Comparison of ENCODE assay signal across 21 cellular contexts in the genomic region with DNA sequence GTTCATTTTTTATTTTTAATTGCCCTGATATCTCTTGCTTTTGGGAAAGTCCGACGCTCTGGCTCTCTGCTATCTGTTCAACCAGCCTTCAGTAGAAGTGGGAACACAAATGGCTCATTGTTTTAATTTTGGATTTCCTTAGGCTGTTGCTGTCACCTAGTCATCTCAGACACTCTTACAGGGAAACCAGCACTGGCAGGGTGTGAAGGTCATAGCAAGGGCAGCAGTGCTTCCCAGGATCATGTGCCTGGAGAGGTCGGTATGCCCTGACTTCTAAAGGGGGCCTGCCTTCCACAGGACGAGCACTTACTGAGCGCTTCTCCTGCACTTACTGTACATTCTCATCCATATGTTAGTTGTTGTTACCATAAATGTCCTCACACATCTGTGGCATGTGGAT.
"Had no signal": no experiment of that assay in that cellular context is flagged by ENCODE, and none has a peak within 500 bp of the region (broad histone marks: within the 10 kb centered on the region; RNA-seq: fewer than 3 reads in every experiment).

No MANE protein-coding gene starts in this region.

- H3K36me3 ChIP-seq: gastrocnemius medialis, ovary, right lobe of liver, stomach, tibial artery had no signal

- H3K9me3 ChIP-seq: gastrocnemius medialis, ovary, psoas muscle, right lobe of liver, stomach, tibial artery had no signal

- H3K27me3 ChIP-seq: dorsolateral prefrontal cortex, gastrocnemius medialis, ovary, right lobe of liver, stomach, tibial artery had no signal

- DNase-seq: dorsolateral prefrontal cortex; effector CD4-positive, alpha-beta T cell; gastrocnemius medialis; head of caudate nucleus; hippocampal formation; left colon; natural killer cell; occipital lobe; ovary; posterior cingulate gyrus; psoas muscle; right lobe of liver; small intestine; stimulated activated CD4-positive, alpha-beta T cell treated with anti-CD3 and anti-CD28 coated beads, Interleukin-12 subunit alpha, Interleukin-12 subunit beta, amount 100 ng/mL, for 4 hours; stimulated activated CD4-positive, alpha-beta T cell treated with anti-CD3 and anti-CD28 coated beads, Interleukin-1b, Interleukin-23, amount 100 ng/mL, for 48 hours; stimulated activated CD4-positive, alpha-beta T cell treated with anti-CD3 and anti-CD28 coated beads, Interleukin-4, amount 100 ng/mL, for 1 hour; stimulated activated naive CD4-positive, alpha-beta T cell treated with Interleukin-2 at 50 U/mL for 16 hours; stomach; tibial artery had no signal

- H3K27ac ChIP-seq: dorsolateral prefrontal cortex, gastrocnemius medialis, psoas muscle, right lobe of liver, stomach, tibial artery had no signal

- H3K4me3 ChIP-seq: dorsolateral prefrontal cortex, gastrocnemius medialis, lung, ovary, psoas muscle, right lobe of liver, stomach, tibial artery had no signal

- ATAC-seq: gastrocnemius medialis; left colon; natural killer cell; psoas muscle; right lobe of liver; stimulated activated effector memory CD8-positive, alpha-beta T cell treated with anti-CD3 and anti-CD28 coated beads, Interleukin-12 subunit alpha, Interleukin-12 subunit beta, amount 100 ng/mL, for 72 hours had no signal

- H3K4me1 ChIP-seq: gastrocnemius medialis, psoas muscle, right lobe of liver, stomach, tibial artery had no signal
